In the genomic region with DNA sequence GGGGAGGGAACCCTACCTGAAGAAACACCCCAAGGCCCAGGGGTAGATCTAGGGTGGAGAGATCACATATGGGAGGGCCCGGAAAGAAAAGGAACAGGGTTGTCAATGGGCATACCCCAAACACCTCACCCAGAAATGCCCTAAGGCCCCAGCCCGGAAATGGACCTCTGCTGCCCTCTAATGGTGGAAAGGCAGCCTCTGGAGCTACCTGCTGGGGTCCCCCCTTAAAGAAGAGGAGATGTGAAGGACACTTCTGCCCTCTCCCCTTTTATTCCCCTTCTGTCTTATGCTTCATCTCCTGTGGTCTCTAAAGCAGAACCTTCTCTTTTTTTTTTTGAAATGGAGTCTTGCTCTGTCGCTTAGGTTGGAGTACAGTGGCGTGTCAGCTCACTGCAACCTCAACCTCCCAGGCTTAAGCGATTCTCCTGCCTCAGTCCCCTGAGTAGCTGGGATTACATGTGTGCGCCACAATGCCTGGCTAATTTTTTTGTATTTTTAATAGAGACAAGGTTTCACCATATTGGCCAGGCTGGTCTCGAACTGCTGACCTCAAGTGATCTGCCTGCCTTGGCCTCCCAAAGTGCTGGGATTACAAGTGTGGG, we compare ENCODE assay signal across 8 cellular contexts. TPM values are rescaled to one million over a fixed set of nuclear protein-coding genes. Genes with fewer than 3 reads are reported as not detected.
DNase-seq lines count a peak whose midpoint lies in the region; ATAC-seq and TF ChIP-seq lines count a peak whose summit lies in the region.

No MANE protein-coding gene starts in this region.

- no peak overlapping the region for H3K4me3 ChIP-seq in Jurkat, Clone E6-1 (ENCODE audit: low read length)
- no peak overlapping the region; a peak in 1 of 4 replicates for H3K4me3 ChIP-seq in SK-N-SH (ENCODE audit: low read depth in 2 of 2, low read length in 1 of 2)

- no peaks in the 10 kb centered on the region for H3K36me3 ChIP-seq in SK-N-SH (replicated peaks in 1 of 2; ENCODE audit: control insufficient read depth in 1 of 2, insufficient read depth in 2 of 2, low read length in 1 of 2)

- no peaks in the 10 kb centered on the region for H4K20me1 ChIP-seq in SK-N-SH (ENCODE audit: insufficient read depth)

- H3K9me2 ChIP-seq in SK-N-SH, result no peaks in the 10 kb centered on the region

- H2AFZ ChIP-seq in SK-N-SH (ENCODE audit: low read depth), result no peak overlapping the region

- H3K79me2 ChIP-seq in SK-N-SH (ENCODE audit: insufficient read depth), result no peaks in the 10 kb centered on the region

- H3F3A ChIP-seq in SK-N-SH (replicated peaks; ENCODE audit: insufficient read depth), result no peaks in the 10 kb centered on the region

- intact Hi-C loops in Right ventricle myocardium superior (cut with DNase I), result loop anchor here (1.0 to 2.0 kb wide), 2 partner anchors 153 to 214 kb away; no protein-coding TSS in a partner anchor

- peak; percentile 27 to 28 for ATAC-seq in activated naive CD4-positive, alpha-beta T cell treated with anti-CD3 and anti-CD28 coated beads, Interleukin-2, amount 50 U/mL, for 72 hours
- peak; percentile 48 for ATAC-seq in Right ventricle myocardium superior (ENCODE audit: poor library complexity)
- ATAC-seq in GM18511 (IDR thresholded peaks at IDR 0.05; ENCODE audit: unreplicated experiment), result no peak
- no peak for ATAC-seq in GM21737 (IDR thresholded peaks at IDR 0.05; ENCODE audit: unreplicated experiment)

- peaks cover 5 to 15% of the 10 kb centered on the region in 2 experiments; a peak in 1 of 4 replicates for H3K4me1 ChIP-seq in SK-N-SH (ENCODE audit: control insufficient read depth in 1 of 2, insufficient read depth in 2 of 2, low read depth in 1 of 2, low read length in 1 of 2)

- TF ChIP-seq CTCF in SK-N-SH (IDR thresholded peaks at IDR 0.05), result peak; percentile 95

- H3K36me3 Mint-ChIP-seq in activated naive CD4-positive, alpha-beta T cell treated with anti-CD3 and anti-CD28 coated beads, Interleukin-2, amount 50 U/mL, for 72 hours, result no peaks in the 10 kb centered on the region

- TF ChIP-seq RAD21 in SK-N-SH (IDR thresholded peaks at IDR 0.05; ENCODE audit: low read length), result peak; percentile 88

- no peak overlapping the region for H3K9ac ChIP-seq in SK-N-SH

- H3K27ac ChIP-seq in SK-N-SH (ENCODE audit: low read depth in 2 of 2, low read length in 1 of 2), result no peak overlapping the region

- POLR2A ChIA-PET in SK-N-SH (lab: Yijun Ruan, JAX), result interaction anchor here (0.6 to 1.2 kb wide), 4 partner anchors 112 to 278 kb away, joined by 4 to 8 read pairs (median 6); no protein-coding TSS in a partner anchor

- peak; percentile 6 for DNase-seq in DMS 273 treated with DMSO at 0.1 percent for 48 hours (lab: John Stamatoyannopoulos, UW)
- peak; percentile 61 for DNase-seq in Jurkat, Clone E6-1 (ENCODE audit: low read depth, low spot score)
- DNase-seq in SK-N-SH, result peak; percentile 81
- peak; percentile 78 to 93 for DNase-seq in activated naive CD4-positive, alpha-beta T cell treated with anti-CD3 and anti-CD28 coated beads, Interleukin-2, amount 50 U/mL, for 72 hours (ENCODE audit: low spot score in 2 of 2)
- DNase-seq in Right ventricle myocardium superior, result peak; percentile 84
- DNase-seq in putamen (ENCODE audit: low spot score), result peak; percentile 67

- CTCF ChIA-PET in SK-N-SH (lab: Yijun Ruan, JAX), result interaction anchor here (0.7 to 11.0 kb wide), 51 partner anchors 8 to 441 kb away, joined by 3 to 271 read pairs (median 7); partner anchors contain the start of genes FANCE, FKBP5, PPARD and TEAD3

- no peak overlapping the region for H3K27ac Mint-ChIP-seq in activated naive CD4-positive, alpha-beta T cell treated with anti-CD3 and anti-CD28 coated beads, Interleukin-2, amount 50 U/mL, for 72 hours

- no peak for TF ChIP-seq EP300 in SK-N-SH (IDR thresholded peaks at IDR 0.05; ENCODE audit: borderline replicate concordance in 1 of 2, low read depth in 1 of 2, low read length in 1 of 2)

- WGBS in SK-N-SH (ENCODE audit: low lambda C conversion rate), result 66% methylated on average over 7 of the region's 7 CpGs

- no peaks in the 10 kb centered on the region for H3K9me3 ChIP-seq in SK-N-SH

- no peaks in the 10 kb centered on the region for H3K27me3 ChIP-seq in SK-N-SH (ENCODE audit: insufficient read depth)

- no peaks in the 10 kb centered on the region for H3K9me3 Mint-ChIP-seq in activated naive CD4-positive, alpha-beta T cell treated with anti-CD3 and anti-CD28 coated beads, Interleukin-2, amount 50 U/mL, for 72 hours

- H3K4me2 ChIP-seq in SK-N-SH, result no peak overlapping the region

TF ChIP-seq in SK-N-SH, 30 proteins besides CTCF, POLR2A, EP300 and RAD21:
- TF ChIP-seq YY1 (IDR thresholded peaks at IDR 0.05; ENCODE audit: low read depth), result no peak
- no peak for TF ChIP-seq REST (IDR thresholded peaks at IDR 0.05; ENCODE audit: low read depth, low read length)
- TF ChIP-seq MEF2A (IDR thresholded peaks at IDR 0.05; ENCODE audit: borderline replicate concordance, low read depth), result no peak
- no peak for TF ChIP-seq USF2 (IDR thresholded peaks at IDR 0.05; ENCODE audit: borderline replicate concordance, low read depth, low read length)
- TF ChIP-seq TAF1 (IDR thresholded peaks at IDR 0.05; ENCODE audit: borderline replicate concordance, low read depth, low read length), result no peak
- no peak for TF ChIP-seq EZH2phosphoT487 (IDR thresholded peaks at IDR 0.05; ENCODE audit: borderline replicate concordance, low read depth)
- no peak for TF ChIP-seq RFX5 (IDR thresholded peaks at IDR 0.05; ENCODE audit: low read length)
- no peak for TF ChIP-seq RXRA (IDR thresholded peaks at IDR 0.05; ENCODE audit: borderline replicate concordance, low read depth)
- TF ChIP-seq SMC3 (IDR thresholded peaks at IDR 0.05; ENCODE audit: low read depth, low read length), result peak; percentile 85
TF ChIP-seq in SK-N-SH: peak in this region for 1.

RNA-seq across cellular contexts. Expression of gene ARMC12, which starts 0.4 kb away (rescaled TPM):
- polyA plus RNA-seq in Jurkat, Clone E6-1 (2012; ENCODE audit: insufficient read depth, insufficient read length), result 1.9 TPM
- polyA plus RNA-seq in SK-N-SH (2012; rRNA removed), result 1.6 and 2.0 TPM in 2 replicates
- 0.58 and 0.72 TPM in 2 replicates for polyA plus RNA-seq in SK-N-SH (2012; cell fraction: cytosol; rRNA removed)
- 18.1 and 19.9 TPM in 2 replicates for polyA plus RNA-seq in SK-N-SH (2012; cell fraction: nucleus; rRNA removed)
- 1 to 10 TPM; 1.2 to 5.9 TPM for total RNA-seq in activated naive CD4-positive, alpha-beta T cell treated with anti-CD3 and anti-CD28 coated beads, Interleukin-2, amount 50 U/mL, for 72 hours
- not detected for total RNA-seq in Right ventricle myocardium superior

RNA-seq across cellular contexts. Expression of gene CLPSL2, which starts 40.0 kb away (rescaled TPM):
- polyA plus RNA-seq in Jurkat, Clone E6-1 (2012; ENCODE audit: insufficient read depth, insufficient read length), result not detected
- not detected in 2 replicates for polyA plus RNA-seq in SK-N-SH (2012; rRNA removed)
- polyA plus RNA-seq in SK-N-SH (2012; cell fraction: cytosol; rRNA removed), result not detected in 2 replicates
- not detected in 2 replicates for polyA plus RNA-seq in SK-N-SH (2012; cell fraction: nucleus; rRNA removed)
- total RNA-seq in activated naive CD4-positive, alpha-beta T cell treated with anti-CD3 and anti-CD28 coated beads, Interleukin-2, amount 50 U/mL, for 72 hours, result under 1 TPM in 1 of 2 donors, not detected in 1; 0.74 TPM
- total RNA-seq in Right ventricle myocardium superior, result not detected

RNA-seq across cellular contexts. Expression of gene CLPSL1, which starts 44.4 kb away (rescaled TPM):
- polyA plus RNA-seq in Jurkat, Clone E6-1 (2012; ENCODE audit: insufficient read depth, insufficient read length), result not detected
- not detected in 2 replicates for polyA plus RNA-seq in SK-N-SH (2012; rRNA removed)
- polyA plus RNA-seq in SK-N-SH (2012; cell fraction: cytosol; rRNA removed), result not detected in 2 replicates
- polyA plus RNA-seq in SK-N-SH (2012; cell fraction: nucleus; rRNA removed), result not detected in 2 replicates
- total RNA-seq in activated naive CD4-positive, alpha-beta T cell treated with anti-CD3 and anti-CD28 coated beads, Interleukin-2, amount 50 U/mL, for 72 hours, result not detected
- total RNA-seq in Right ventricle myocardium superior, result not detected

RNA-seq across cellular contexts. Expression of gene FKBP5, which starts 47.7 kb away (rescaled TPM):
- 41.1 TPM for polyA plus RNA-seq in Jurkat, Clone E6-1 (2012; ENCODE audit: insufficient read depth, insufficient read length)
- 4.2 and 5.1 TPM in 2 replicates for polyA plus RNA-seq in SK-N-SH (2012; rRNA removed)
- 6.7 and 7.4 TPM in 2 replicates for polyA plus RNA-seq in SK-N-SH (2012; cell fraction: cytosol; rRNA removed)
- 2.2 and 3.5 TPM in 2 replicates for polyA plus RNA-seq in SK-N-SH (2012; cell fraction: nucleus; rRNA removed)
- 100 to 1,000 TPM in 1 of 2 donors, 10 to 100 TPM in 1; 70.1 to 229 TPM for total RNA-seq in activated naive CD4-positive, alpha-beta T cell treated with anti-CD3 and anti-CD28 coated beads, Interleukin-2, amount 50 U/mL, for 72 hours
- total RNA-seq in Right ventricle myocardium superior, result 106 TPM

Comparison
In these comparisons a context has a peak if more than half of its experiments do, and no peak if none do; other contexts are left out.
1. DNase-seq: peak in every context shown above with its lines; median percentile 86 in activated naive CD4-positive, alpha-beta T cell treated with anti-CD3 and anti-CD28 coated beads, Interleukin-2, amount 50 U/mL, for 72 hours; 84 in Right ventricle myocardium superior; 81 in SK-N-SH; 67 in putamen; 61 in Jurkat, Clone E6-1; 6 in DMS 273 treated with DMSO at 0.1 percent for 48 hours.
2. ATAC-seq: peak in activated naive CD4-positive, alpha-beta T cell treated with anti-CD3 and anti-CD28 coated beads, Interleukin-2, amount 50 U/mL, for 72 hours (2 of 2) and Right ventricle myocardium superior (single experiment); none in GM18511 (single experiment) and GM21737 (single experiment).